1 cellular context compared by ENCODE assay signal in the genomic region with DNA sequence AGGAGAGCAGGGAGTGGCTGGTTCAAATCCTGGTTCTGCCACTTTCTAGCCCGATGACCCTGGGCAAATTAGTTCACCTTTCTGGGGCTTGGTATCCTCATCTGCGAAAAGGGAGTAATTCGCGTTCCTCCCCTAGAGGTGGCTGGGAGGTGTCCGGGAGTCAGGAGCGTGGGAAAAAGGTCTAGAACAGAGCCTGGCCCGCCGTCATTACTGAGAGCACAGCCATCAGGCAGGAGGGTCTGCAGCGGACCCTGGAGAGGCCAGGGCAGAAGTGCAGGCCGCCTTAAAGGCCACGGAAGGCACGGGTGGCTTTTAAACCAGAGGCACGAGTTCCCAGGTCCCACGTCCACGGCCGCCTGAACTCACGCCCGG.
A peak's percentile ranks its signal among the peaks of the same experiment; 100 is the strongest.
TF ChIP-seq lines count a peak whose summit lies in the region.

No MANE protein-coding gene starts in this region.

TF ChIP-seq in HEK293, 187 proteins besides CTCF, POLR2A, EP300 and RAD21 (continued from another document):
- TF ChIP-seq, protein P1, sequence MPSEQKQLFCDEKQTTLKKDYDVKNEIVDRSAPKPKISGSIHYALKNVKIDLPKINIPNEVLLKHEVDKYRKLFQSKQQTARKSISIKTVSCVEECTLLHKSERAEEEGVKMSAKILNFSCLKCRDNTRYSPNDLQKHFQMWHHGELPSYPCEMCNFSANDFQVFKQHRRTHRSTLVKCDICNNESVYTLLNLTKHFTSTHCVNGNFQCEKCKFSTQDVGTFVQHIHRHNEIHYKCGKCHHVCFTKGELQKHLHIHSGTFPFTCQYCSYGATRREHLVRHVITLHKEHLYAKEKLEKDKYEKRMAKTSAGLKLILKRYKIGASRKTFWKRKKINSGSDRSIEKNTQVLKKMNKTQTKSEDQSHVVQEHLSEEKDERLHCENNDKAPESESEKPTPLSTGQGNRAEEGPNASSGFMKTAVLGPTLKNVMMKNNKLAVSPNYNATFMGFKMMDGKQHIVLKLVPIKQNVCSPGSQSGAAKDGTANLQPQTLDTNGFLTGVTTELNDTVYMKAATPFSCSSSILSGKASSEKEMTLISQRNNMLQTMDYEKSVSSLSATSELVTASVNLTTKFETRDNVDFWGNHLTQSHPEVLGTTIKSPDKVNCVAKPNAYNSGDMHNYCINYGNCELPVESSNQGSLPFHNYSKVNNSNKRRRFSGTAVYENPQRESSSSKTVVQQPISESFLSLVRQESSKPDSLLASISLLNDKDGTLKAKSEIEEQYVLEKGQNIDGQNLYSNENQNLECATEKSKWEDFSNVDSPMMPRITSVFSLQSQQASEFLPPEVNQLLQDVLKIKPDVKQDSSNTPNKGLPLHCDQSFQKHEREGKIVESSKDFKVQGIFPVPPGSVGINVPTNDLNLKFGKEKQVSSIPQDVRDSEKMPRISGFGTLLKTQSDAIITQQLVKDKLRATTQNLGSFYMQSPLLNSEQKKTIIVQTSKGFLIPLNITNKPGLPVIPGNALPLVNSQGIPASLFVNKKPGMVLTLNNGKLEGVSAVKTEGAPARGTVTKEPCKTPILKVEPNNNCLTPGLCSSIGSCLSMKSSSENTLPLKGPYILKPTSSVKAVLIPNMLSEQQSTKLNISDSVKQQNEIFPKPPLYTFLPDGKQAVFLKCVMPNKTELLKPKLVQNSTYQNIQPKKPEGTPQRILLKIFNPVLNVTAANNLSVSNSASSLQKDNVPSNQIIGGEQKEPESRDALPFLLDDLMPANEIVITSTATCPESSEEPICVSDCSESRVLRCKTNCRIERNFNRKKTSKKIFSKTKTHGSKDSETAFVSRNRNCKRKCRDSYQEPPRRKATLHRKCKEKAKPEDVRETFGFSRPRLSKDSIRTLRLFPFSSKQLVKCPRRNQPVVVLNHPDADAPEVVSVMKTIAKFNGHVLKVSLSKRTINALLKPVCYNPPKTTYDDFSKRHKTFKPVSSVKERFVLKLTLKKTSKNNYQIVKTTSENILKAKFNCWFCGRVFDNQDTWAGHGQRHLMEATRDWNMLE (tag by site-specific recombination; conservative IDR thresholded peaks at IDR 0.05; ENCODE audit: low read depth): no peak
- TF ChIP-seq, protein P2, sequence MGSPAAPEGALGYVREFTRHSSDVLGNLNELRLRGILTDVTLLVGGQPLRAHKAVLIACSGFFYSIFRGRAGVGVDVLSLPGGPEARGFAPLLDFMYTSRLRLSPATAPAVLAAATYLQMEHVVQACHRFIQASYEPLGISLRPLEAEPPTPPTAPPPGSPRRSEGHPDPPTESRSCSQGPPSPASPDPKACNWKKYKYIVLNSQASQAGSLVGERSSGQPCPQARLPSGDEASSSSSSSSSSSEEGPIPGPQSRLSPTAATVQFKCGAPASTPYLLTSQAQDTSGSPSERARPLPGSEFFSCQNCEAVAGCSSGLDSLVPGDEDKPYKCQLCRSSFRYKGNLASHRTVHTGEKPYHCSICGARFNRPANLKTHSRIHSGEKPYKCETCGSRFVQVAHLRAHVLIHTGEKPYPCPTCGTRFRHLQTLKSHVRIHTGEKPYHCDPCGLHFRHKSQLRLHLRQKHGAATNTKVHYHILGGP (tag by site-specific recombination; IDR thresholded peaks at IDR 0.05): no peak
- TF ChIP-seq KLF7 (tag by site-specific recombination; IDR thresholded peaks at IDR 0.05; ENCODE audit: borderline replicate concordance) (no peak), ZBTB8A (tag by site-specific recombination; IDR thresholded peaks at IDR 0.05) (no peak), ZNF600 (tag by site-specific recombination; IDR thresholded peaks at IDR 0.05) (0 out of 2 replicates have a peak, but pooled peaks have one; percentile 41), HOXD13 (CRISPR knock-in tag; IDR thresholded peaks at IDR 0.05; ENCODE audit: borderline replicate concordance) (no peak), ZNF621 (tag by site-specific recombination; IDR thresholded peaks at IDR 0.05) (no peak), WT1 (tag by site-specific recombination; IDR thresholded peaks at IDR 0.05) (0 out of 2 replicates have a peak, but pooled peaks have one; percentile 25), ZNF830 (tag by site-specific recombination; IDR thresholded peaks at IDR 0.05; ENCODE audit: low read depth) (no peak), ZNF266 (tag by site-specific recombination; IDR thresholded peaks at IDR 0.05; ENCODE audit: low read depth) (peak; percentile 5; the same call in 1 of the 2 replicates), ZNF785 (tag by site-specific recombination; IDR thresholded peaks at IDR 0.05) (peak; percentile 30; the same call in 1 of the 2 replicates), ZNF747 (tag by site-specific recombination; IDR thresholded peaks at IDR 0.05) (no peak)
- TF ChIP-seq, protein P3, sequence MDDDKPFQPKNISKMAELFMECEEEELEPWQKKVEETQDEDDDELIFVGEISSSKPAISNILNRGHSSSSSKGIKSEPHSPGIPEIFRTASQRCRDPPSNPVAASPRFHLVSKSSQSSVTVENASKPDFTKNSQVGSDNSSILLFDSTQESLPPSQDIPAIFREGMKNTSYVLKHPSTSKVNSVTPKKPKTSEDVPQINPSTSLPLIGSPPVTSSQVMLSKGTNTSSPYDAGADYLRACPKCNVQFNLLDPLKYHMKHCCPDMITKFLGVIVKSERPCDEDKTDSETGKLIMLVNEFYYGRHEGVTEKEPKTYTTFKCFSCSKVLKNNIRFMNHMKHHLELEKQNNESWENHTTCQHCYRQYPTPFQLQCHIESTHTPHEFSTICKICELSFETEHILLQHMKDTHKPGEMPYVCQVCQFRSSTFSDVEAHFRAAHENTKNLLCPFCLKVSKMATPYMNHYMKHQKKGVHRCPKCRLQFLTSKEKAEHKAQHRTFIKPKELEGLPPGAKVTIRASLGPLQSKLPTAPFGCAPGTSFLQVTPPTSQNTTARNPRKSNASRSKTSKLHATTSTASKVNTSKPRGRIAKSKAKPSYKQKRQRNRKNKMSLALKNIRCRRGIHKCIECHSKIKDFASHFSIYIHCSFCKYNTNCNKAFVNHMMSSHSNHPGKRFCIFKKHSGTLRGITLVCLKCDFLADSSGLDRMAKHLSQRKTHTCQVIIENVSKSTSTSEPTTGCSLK (tag by site-specific recombination; IDR thresholded peaks at IDR 0.05): no peak
